In the genomic region with DNA sequence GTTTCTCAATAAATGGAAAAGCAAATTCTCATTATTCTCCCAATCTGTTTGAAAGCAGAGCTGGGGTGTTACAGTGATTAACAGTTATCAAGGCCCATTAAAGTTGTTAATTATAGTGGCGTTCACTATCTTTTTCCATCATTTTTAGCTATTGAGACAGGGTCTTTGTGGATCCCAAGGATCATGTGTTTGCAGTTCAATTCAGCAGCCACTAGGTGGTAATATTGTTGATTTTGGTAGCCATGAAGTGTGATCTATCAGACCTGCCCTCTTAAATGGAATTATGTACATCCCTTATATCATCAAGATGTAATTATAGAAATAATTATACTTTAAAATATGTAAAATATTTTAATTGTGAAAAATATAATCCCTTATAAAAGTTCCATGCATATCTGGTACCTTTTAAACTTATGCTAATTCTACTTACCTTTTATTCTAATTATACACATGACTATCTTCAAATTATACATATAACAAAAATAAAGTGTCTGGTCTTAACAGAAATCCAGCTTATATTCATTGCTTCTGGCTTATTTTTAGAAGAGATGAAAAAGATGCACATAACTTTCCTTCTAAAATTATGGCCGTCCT, we compare ENCODE assay signal across 9 cellular contexts.
DNase-seq lines count a peak whose midpoint lies in the region; ATAC-seq and TF ChIP-seq lines count a peak whose summit lies in the region.
"Had no signal": no experiment of that assay in that cellular context is flagged by ENCODE, and none has a peak within 500 bp of the region (broad histone marks: within the 10 kb centered on the region; RNA-seq: fewer than 3 reads in every experiment).

No MANE protein-coding gene starts in this region.

- H3K4me1 ChIP-seq in endodermal cell (ENCODE audit: control insufficient read depth, insufficient read depth, low read length): no peaks in the 10 kb centered on the region
- H3K4me1 ChIP-seq: BLaER1 had no signal

- ATAC-seq in HG03457 (IDR thresholded peaks at IDR 0.05; ENCODE audit: unreplicated experiment): no peak

- H3K27me3 Mint-ChIP-seq in endodermal cell (ENCODE audit: insufficient read depth): peaks cover 2% of the 10 kb centered on the region

- no peaks in the 10 kb centered on the region for H3K36me3 ChIP-seq in endodermal cell (ENCODE audit: control insufficient read depth, insufficient read depth, low read length)
- H3K36me3 ChIP-seq: BLaER1 had no signal

- H3K27me3 ChIP-seq in endodermal cell (ENCODE audit: control insufficient read depth, insufficient read depth, low read length, poor library complexity, severe bottlenecking): no peaks in the 10 kb centered on the region
- H3K27me3 ChIP-seq: BLaER1 had no signal

- peaks cover 3% of the 10 kb centered on the region for H3K4me1 Mint-ChIP-seq in endodermal cell

- H3K9ac ChIP-seq in endodermal cell (ENCODE audit: extremely low read depth, low read length, poor library complexity, severe bottlenecking): no peak overlapping the region
- H3K9ac ChIP-seq: BLaER1 had no signal

- H3K4me3 ChIP-seq in endodermal cell (ENCODE audit: low read length) (no peak overlapping the region), retinal pigment epithelial cell (ENCODE audit: low read length) (no peak overlapping the region)
- H3K4me3 ChIP-seq: BLaER1 had no signal

- DNase-seq in DMS 273 (lab: John Stamatoyannopoulos, UW; ENCODE audit: unreplicated experiment) (peak; percentile 35), DMS 273 treated with DMSO at 0.1 percent for 48 hours (lab: John Stamatoyannopoulos, UW) (no peak), NCI-H69 (lab: John Stamatoyannopoulos, UW) (peak; percentile 72), endodermal cell (no peak), retinal pigment epithelial cell (ENCODE audit: low read depth) (no peak), OCI-M2 (lab: John Stamatoyannopoulos, UW; ENCODE audit: unreplicated experiment) (no peak), NCI-H187 treated with DMSO at 0.1 percent for 48 hours (lab: John Stamatoyannopoulos, UW) (no peak)

- no peaks in the 10 kb centered on the region for H3K9me3 ChIP-seq in endodermal cell (ENCODE audit: control insufficient read depth, low read length)

- WGBS in endodermal cell (ENCODE audit: insufficient coverage in 1 of 2, insufficient read length in 1 of 2), 2 experiments: 86 to 100% methylated on average over 1 to 2 of the region's 2 CpGs

- no peaks in the 10 kb centered on the region for H3K36me3 Mint-ChIP-seq in endodermal cell (ENCODE audit: low read depth)

- no peak overlapping the region for H3K27ac Mint-ChIP-seq in endodermal cell

- no peak overlapping the region for H3K4me3 Mint-ChIP-seq in endodermal cell

- TF ChIP-seq CTCF in endodermal cell (conservative IDR thresholded peaks at IDR 0.05): peak; percentile 84
- peak; percentile 76 for TF ChIP-seq CTCF in retinal pigment epithelial cell (conservative IDR thresholded peaks at IDR 0.05; ENCODE audit: low read depth, low read length)

- peaks cover 2% of the 10 kb centered on the region for H3K9me3 Mint-ChIP-seq in endodermal cell

- H3K27ac ChIP-seq in endodermal cell (ENCODE audit: low read depth, low read length): no peak overlapping the region
- H3K27ac ChIP-seq: BLaER1 had no signal

Comparison
In these comparisons a context has a peak if more than half of its experiments do, and no peak if none do; other contexts are left out.
1. DNase-seq: peak in DMS 273 (single experiment) and NCI-H69 (single experiment); none in DMS 273 treated with DMSO at 0.1 percent for 48 hours (single experiment), endodermal cell (single experiment), retinal pigment epithelial cell (single experiment), OCI-M2 (single experiment) and NCI-H187 treated with DMSO at 0.1 percent for 48 hours (single experiment).